ENCODE assay signal across 8 cellular contexts in genomic region chr19:15195381-15195964, GRCh38. TPM values are rescaled to one million over a fixed set of nuclear protein-coding genes. Genes with fewer than 3 reads are reported as not detected.
DNase-seq lines count a peak whose midpoint lies in the region; ATAC-seq and TF ChIP-seq lines count a peak whose summit lies in the region.

No MANE protein-coding gene starts in this region.

- TF ChIP-seq CTCF in hepatocyte (IDR thresholded peaks at IDR 0.05; ENCODE audit: poor library complexity) (peak; percentile 38), smooth muscle cell (IDR thresholded peaks at IDR 0.05; ENCODE audit: borderline replicate concordance, insufficient read depth, poor library complexity, severe bottlenecking) (no peak)

- H3K36me3 Mint-ChIP-seq in activated T-cell treated with anti-CD3 and anti-CD28 coated beads, Interleukin-2, amount 50 U/mL, for 24 hours (ENCODE audit: low read depth), result no peaks in the 10 kb centered on the region

- peaks cover 15% of the 10 kb centered on the region for H3F3A ChIP-seq in smooth muscle cell (ENCODE audit: low read depth)

- H2AFZ ChIP-seq in hepatocyte, result no peak overlapping the region
- H2AFZ ChIP-seq in smooth muscle cell (ENCODE audit: low read depth), result no peak overlapping the region

- H3K4me2 ChIP-seq in BLaER1 treated with 17β-estradiol and CSF1 and Interleukin-3, amounts not matched to agents 10 nM and 100 nM, result peak overlapping the region; percentile 64 to 99 (median 87)
- peak overlapping the region; percentile 88 for H3K4me2 ChIP-seq in hepatocyte
- H3K4me2 ChIP-seq in smooth muscle cell, result peak overlapping the region; percentile 85

- H3K4me3 Mint-ChIP-seq in activated T-cell treated with anti-CD3 and anti-CD28 coated beads, Interleukin-2, amount 50 U/mL, for 24 hours, result no peak overlapping the region

- peaks cover 14% of the 10 kb centered on the region for H3K4me1 Mint-ChIP-seq in activated T-cell treated with anti-CD3 and anti-CD28 coated beads, Interleukin-2, amount 50 U/mL, for 24 hours (ENCODE audit: low read depth)

- no peaks in the 10 kb centered on the region for H3K27me3 ChIP-seq in BLaER1 treated with 17β-estradiol and CSF1 and Interleukin-3, amounts not matched to agents 10 nM and 100 nM
- no peaks in the 10 kb centered on the region for H3K27me3 ChIP-seq in HUES48 (ENCODE audit: control insufficient read depth, insufficient read depth, low read length)
- no peaks in the 10 kb centered on the region for H3K27me3 ChIP-seq in hepatocyte
- H3K27me3 ChIP-seq in smooth muscle cell (ENCODE audit: low read depth), result no peaks in the 10 kb centered on the region

- peaks cover 28 to 45% (median 35%) of the 10 kb centered on the region in 11 experiments for H3K36me3 ChIP-seq in BLaER1 treated with 17β-estradiol and CSF1 and Interleukin-3, amounts not matched to agents 10 nM and 100 nM
- H3K36me3 ChIP-seq in HUES48 (ENCODE audit: control insufficient read depth, insufficient read depth, low read length) (peaks cover 53% of the 10 kb centered on the region), hepatocyte (replicated peaks; ENCODE audit: insufficient read depth, low read depth) (no peaks in the 10 kb centered on the region), smooth muscle cell (ENCODE audit: low read depth) (no peaks in the 10 kb centered on the region)

- peak overlapping the region; percentile 51 to 74 (median 68); a peak in 18 of 22 replicates for H3K9ac ChIP-seq in BLaER1 treated with 17β-estradiol and CSF1 and Interleukin-3, amounts not matched to agents 10 nM and 100 nM
- H3K9ac ChIP-seq in HUES48 (ENCODE audit: low read depth, low read length) (no peak overlapping the region), smooth muscle cell (ENCODE audit: low read depth) (peak overlapping the region; percentile 48)

- H3K79me2 ChIP-seq in hepatocyte (peaks cover 42% of the 10 kb centered on the region), smooth muscle cell (ENCODE audit: low read depth) (peaks cover 41% of the 10 kb centered on the region)

- DNase-seq in activated T-cell treated with anti-CD3 and anti-CD28 coated beads, Interleukin-2, amount 50 U/mL, for 24 hours, result peak; percentile 47
- DNase-seq in hepatocyte (ENCODE audit: low spot score), result peak; percentile 90
- DNase-seq in smooth muscle cell (lab: John Stamatoyannopoulos, UW; ENCODE audit: unreplicated experiment), result peak; percentile 33
- DNase-seq in RPMI8226, result no peak

- no peak overlapping the region for H3K27ac Mint-ChIP-seq in activated T-cell treated with anti-CD3 and anti-CD28 coated beads, Interleukin-2, amount 50 U/mL, for 24 hours

- H3K9me3 ChIP-seq in BLaER1 treated with 17β-estradiol and CSF1 and Interleukin-3, amounts not matched to agents 10 nM and 100 nM (replicated peaks in 1 of 11), result no peaks in the 10 kb centered on the region
- H3K9me3 ChIP-seq in HUES48 (ENCODE audit: control insufficient read depth, insufficient read depth, low read length) (no peaks in the 10 kb centered on the region), hepatocyte (ENCODE audit: low read depth) (no peaks in the 10 kb centered on the region), smooth muscle cell (replicated peaks; ENCODE audit: low read depth) (no peaks in the 10 kb centered on the region)

- WGBS in hepatocyte (ENCODE audit: low lambda C conversion rate, missing lambda C conversion rate), result 0% methylated on average over 1 of the region's 61 CpGs
- WGBS in smooth muscle cell (ENCODE audit: low lambda C conversion rate), result 0% methylated on average over 4 of the region's 61 CpGs

- ATAC-seq in HG02981 (IDR thresholded peaks at IDR 0.05; ENCODE audit: unreplicated experiment), result no peak
- ATAC-seq in GM18870 (IDR thresholded peaks at IDR 0.05; ENCODE audit: unreplicated experiment), result no peak

- H3K4me3 ChIP-seq in BLaER1 treated with 17β-estradiol and CSF1 and Interleukin-3, amounts not matched to agents 10 nM and 100 nM, result peak overlapping the region; percentile 39 to 68 (median 56); a peak in 19 of 20 replicates
- H3K4me3 ChIP-seq in HUES48 (ENCODE audit: low read depth, low read length) (peak overlapping the region; percentile 66), hepatocyte (peak overlapping the region; percentile 25), smooth muscle cell (peak overlapping the region; percentile 54)

- peak overlapping the region in 9 of 11 experiments; percentile 35 to 92 (median 62); a peak in 16 of 22 replicates for H3K27ac ChIP-seq in BLaER1 treated with 17β-estradiol and CSF1 and Interleukin-3, amounts not matched to agents 10 nM and 100 nM
- H3K27ac ChIP-seq in HUES48 (ENCODE audit: low read depth, low read length) (peak overlapping the region; percentile 68), hepatocyte (peak overlapping the region; percentile 90), smooth muscle cell (ENCODE audit: low read depth) (peak overlapping the region; percentile 77)

- peaks cover 0 to 67% (median 36%) of the 10 kb centered on the region in 11 experiments; a peak in 17 of 22 replicates for H4K20me1 ChIP-seq in BLaER1 treated with 17β-estradiol and CSF1 and Interleukin-3, amounts not matched to agents 10 nM and 100 nM
- H4K20me1 ChIP-seq in hepatocyte (ENCODE audit: insufficient read depth, poor library complexity, severe bottlenecking) (peaks cover 17% of the 10 kb centered on the region), smooth muscle cell (ENCODE audit: low read depth) (peaks cover 78% of the 10 kb centered on the region)

- peaks cover 72% of the 10 kb centered on the region for H3K27me3 Mint-ChIP-seq in activated T-cell treated with anti-CD3 and anti-CD28 coated beads, Interleukin-2, amount 50 U/mL, for 24 hours

- H3K9me2 ChIP-seq in hepatocyte (replicated peaks; ENCODE audit: insufficient read depth), result no peaks in the 10 kb centered on the region

- H3K9me3 Mint-ChIP-seq in activated T-cell treated with anti-CD3 and anti-CD28 coated beads, Interleukin-2, amount 50 U/mL, for 24 hours, result no peaks in the 10 kb centered on the region

- peaks cover 34 to 56% (median 52%) of the 10 kb centered on the region in 10 experiments for H3K4me1 ChIP-seq in BLaER1 treated with 17β-estradiol and CSF1 and Interleukin-3, amounts not matched to agents 10 nM and 100 nM
- H3K4me1 ChIP-seq in HUES48 (ENCODE audit: control insufficient read depth, insufficient read depth, low read length), result peaks cover 14% of the 10 kb centered on the region; the same call in 1 of the 2 replicates
- peaks cover 6% of the 10 kb centered on the region for H3K4me1 ChIP-seq in hepatocyte (ENCODE audit: insufficient read depth)
- H3K4me1 ChIP-seq in smooth muscle cell (ENCODE audit: low read depth), result peaks cover 8% of the 10 kb centered on the region

RNA-seq across cellular contexts. Expression of gene NOTCH3, which starts 5.3 kb away (rescaled TPM):
- total RNA-seq in hepatocyte (17.2 and 25.2 TPM in 2 replicates), smooth muscle cell (56.6 and 72.0 TPM in 2 replicates)
- polyA plus RNA-seq in hepatocyte (30.0 and 34.8 TPM in 2 replicates), smooth muscle cell (92.5 and 122 TPM in 2 replicates)

RNA-seq across cellular contexts. Expression of gene EPHX3, which starts 36.8 kb away (rescaled TPM):
- 0.36 and 1.6 TPM in 2 replicates for total RNA-seq in hepatocyte
- 3.5 and 3.6 TPM in 2 replicates for polyA plus RNA-seq in hepatocyte
- total RNA-seq in smooth muscle cell, result 3.6 and 4.0 TPM in 2 replicates
- polyA plus RNA-seq in smooth muscle cell, result 3.1 and 10.3 TPM in 2 replicates
